ENCODE assay signal across 21 cellular contexts in the genomic region with DNA sequence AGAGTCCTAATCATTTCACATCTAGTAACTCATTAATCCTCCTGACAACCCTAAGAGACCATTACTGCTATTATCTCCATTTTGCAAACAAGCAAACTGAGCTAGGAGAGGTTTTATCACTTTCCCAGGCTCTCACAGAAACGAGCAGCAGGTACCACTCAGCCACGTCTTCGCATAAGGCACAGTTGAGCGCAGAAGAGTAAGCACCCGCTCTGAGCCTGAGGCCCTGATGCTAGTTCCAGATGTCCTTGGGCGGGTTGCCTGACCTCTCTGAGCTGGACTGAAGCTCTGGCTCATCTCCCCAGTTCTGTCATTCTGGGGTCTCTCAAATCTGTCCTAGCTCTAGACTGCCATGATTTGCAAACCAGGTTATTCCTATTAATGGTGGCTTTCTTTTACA.
"Had no signal": no experiment of that assay in that cellular context is flagged by ENCODE, and none has a peak within 500 bp of the region (broad histone marks: within the 10 kb centered on the region; RNA-seq: fewer than 3 reads in every experiment).

No MANE protein-coding gene starts in this region.

- H3K9me3 ChIP-seq: breast epithelium, colonic mucosa, esophagus squamous epithelium, gastrocnemius medialis, mucosa of descending colon, right lobe of liver, thoracic aorta had no signal

- H3K36me3 ChIP-seq: breast epithelium, colonic mucosa, esophagus squamous epithelium, gastrocnemius medialis, right lobe of liver, thoracic aorta had no signal

- ATAC-seq: gastrocnemius medialis; mucosa of descending colon; right lobe of liver; stimulated activated naive B cell treated with anti-CD40 and anti-IgM and Interleukin-4, amounts not matched to agents 10 μg/mL and 1 μg/mL and 100 μg/mL, for 72 hours had no signal

- H3K27ac ChIP-seq: breast epithelium, colonic mucosa, esophagus squamous epithelium, gastrocnemius medialis, parathyroid adenoma, right lobe of liver, skin epidermis, thoracic aorta had no signal

- H2AFZ ChIP-seq: parathyroid adenoma had no signal

- DNase-seq: activated B cell treated with CpG ODN at 0.5 μM for 24 hours; activated CD4-positive, alpha-beta T cell treated with anti-CD3 and anti-CD28 coated beads for 4 hours; activated CD4-positive, alpha-beta T cell treated with anti-CD3 and anti-CD28 coated beads, Interleukin-2, amount 50 U/mL, for 48 hours; activated effector memory CD4-positive, alpha-beta T cell treated with Interleukin-2 at 50 U/mL for 16 hours; activated naive CD4-positive, alpha-beta T cell treated with anti-CD3 and anti-CD28 coated beads, Interleukin-2, amount 10 ng/mL, durations not matched to agents 7 days and 5 days; activated T-cell treated with anti-CD3 and anti-CD28 coated beads, Interleukin-2, amount 50 U/mL, for 48 hours; colonic mucosa; esophagus squamous epithelium; gastrocnemius medialis; hippocampal formation; mucosa of descending colon; naive B cell; right lobe of liver; stimulated activated CD4-positive, alpha-beta T cell treated with anti-CD3 and anti-CD28 coated beads, Interleukin-2, amount 100 ng/mL, for 48 hours; stimulated activated CD8-positive, alpha-beta memory T cell treated with anti-CD3 and anti-CD28 coated beads, Interleukin-4, amount 100 ng/mL, for 48 hours; stimulated activated naive B cell treated with anti-CD40 and anti-IgM and Interleukin-4, amounts not matched to agents 10 μg/mL and 1 μg/mL and 100 μg/mL, for 72 hours; T1000 had no signal

- H3K4me1 ChIP-seq: breast epithelium, colonic mucosa, esophagus squamous epithelium, gastrocnemius medialis, parathyroid adenoma, right lobe of liver had no signal

- H3K9ac ChIP-seq: parathyroid adenoma had no signal

- H3K4me3 ChIP-seq: breast epithelium, colonic mucosa, esophagus squamous epithelium, gastrocnemius medialis, mucosa of descending colon, right lobe of liver, skin epidermis, thoracic aorta had no signal

- H3K27me3 ChIP-seq: colonic mucosa, right lobe of liver had no signal

- H3K79me2 ChIP-seq: parathyroid adenoma had no signal
